ENCODE assay signal across 3 cellular contexts in the genomic region with DNA sequence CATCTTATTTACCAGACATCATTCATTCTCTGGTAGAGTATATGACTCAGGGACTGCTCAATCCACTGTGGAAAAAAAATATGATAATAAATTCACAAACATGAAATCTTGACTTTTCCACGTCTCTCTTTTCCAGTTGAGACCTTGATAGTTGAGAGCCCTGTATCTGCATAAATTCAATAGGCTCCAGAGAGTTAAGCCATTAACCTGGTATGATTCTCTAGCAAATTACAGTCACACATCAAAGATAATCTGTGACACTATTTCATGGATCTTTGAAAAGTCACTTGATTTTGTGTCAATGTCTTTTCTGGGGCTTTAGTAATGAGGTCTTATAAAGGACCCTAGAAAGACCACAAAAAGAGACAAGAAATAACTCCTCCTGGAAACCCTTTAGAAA.
"Had no signal": no experiment of that assay in that cellular context is flagged by ENCODE, and none has a peak within 500 bp of the region (broad histone marks: within the 10 kb centered on the region; RNA-seq: fewer than 3 reads in every experiment).

No MANE protein-coding gene starts in this region.

- H3K4me3 ChIP-seq: GM12878 had no signal

- DNase-seq: GDM1, GF-D8 had no signal

- ATAC-seq: GM12878 had no signal
